Comparison of ENCODE assay signal across 1 cellular context in the genomic region with DNA sequence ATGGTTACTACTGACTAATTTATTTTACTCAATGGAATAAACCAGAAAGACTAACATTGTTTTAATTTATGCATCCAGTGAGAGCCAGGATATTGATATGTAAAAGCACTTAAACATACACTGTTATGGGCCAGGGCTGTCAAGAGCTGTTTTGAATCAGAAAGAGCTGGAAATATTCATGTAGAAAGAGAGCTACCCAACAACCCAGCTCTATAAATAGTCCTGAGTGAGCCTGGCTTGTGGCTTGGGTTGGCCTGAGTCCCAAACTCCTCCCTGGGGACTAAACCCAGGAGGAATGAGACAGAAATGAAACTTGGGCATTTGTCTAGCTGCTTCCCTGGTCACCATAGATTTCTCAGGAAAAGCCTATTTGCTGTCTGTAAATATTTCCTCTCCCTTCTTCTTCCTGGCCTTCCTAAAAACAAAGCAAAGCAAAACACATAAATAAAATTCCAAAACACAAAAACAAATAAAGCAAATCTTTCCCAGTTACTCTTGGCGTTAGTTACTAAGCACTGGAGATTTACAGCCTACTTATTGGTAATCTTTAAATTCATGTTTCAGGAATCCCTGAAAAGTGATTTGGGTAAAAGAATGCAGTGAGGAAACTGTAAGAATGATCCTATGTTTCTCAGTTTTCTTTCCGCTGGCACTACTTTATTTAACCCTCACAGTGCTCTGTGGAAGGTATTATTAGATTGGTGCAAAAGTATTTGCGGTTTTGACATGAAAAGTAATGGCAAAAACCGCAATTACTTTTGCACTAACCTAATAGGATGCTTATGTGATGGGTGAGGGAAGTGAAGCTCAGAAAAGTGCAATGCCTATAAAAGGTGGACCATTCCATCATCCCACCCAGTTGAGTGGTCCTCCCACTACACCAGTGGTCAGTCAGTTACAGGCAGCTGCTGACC.
TF ChIP-seq lines count a peak whose summit lies in the region.

No MANE protein-coding gene starts in this region.

TF ChIP-seq in K562, 482 proteins besides CTCF, POLR2A, EP300 and RAD21 (continued from another document):
- TF ChIP-seq, protein P1, sequence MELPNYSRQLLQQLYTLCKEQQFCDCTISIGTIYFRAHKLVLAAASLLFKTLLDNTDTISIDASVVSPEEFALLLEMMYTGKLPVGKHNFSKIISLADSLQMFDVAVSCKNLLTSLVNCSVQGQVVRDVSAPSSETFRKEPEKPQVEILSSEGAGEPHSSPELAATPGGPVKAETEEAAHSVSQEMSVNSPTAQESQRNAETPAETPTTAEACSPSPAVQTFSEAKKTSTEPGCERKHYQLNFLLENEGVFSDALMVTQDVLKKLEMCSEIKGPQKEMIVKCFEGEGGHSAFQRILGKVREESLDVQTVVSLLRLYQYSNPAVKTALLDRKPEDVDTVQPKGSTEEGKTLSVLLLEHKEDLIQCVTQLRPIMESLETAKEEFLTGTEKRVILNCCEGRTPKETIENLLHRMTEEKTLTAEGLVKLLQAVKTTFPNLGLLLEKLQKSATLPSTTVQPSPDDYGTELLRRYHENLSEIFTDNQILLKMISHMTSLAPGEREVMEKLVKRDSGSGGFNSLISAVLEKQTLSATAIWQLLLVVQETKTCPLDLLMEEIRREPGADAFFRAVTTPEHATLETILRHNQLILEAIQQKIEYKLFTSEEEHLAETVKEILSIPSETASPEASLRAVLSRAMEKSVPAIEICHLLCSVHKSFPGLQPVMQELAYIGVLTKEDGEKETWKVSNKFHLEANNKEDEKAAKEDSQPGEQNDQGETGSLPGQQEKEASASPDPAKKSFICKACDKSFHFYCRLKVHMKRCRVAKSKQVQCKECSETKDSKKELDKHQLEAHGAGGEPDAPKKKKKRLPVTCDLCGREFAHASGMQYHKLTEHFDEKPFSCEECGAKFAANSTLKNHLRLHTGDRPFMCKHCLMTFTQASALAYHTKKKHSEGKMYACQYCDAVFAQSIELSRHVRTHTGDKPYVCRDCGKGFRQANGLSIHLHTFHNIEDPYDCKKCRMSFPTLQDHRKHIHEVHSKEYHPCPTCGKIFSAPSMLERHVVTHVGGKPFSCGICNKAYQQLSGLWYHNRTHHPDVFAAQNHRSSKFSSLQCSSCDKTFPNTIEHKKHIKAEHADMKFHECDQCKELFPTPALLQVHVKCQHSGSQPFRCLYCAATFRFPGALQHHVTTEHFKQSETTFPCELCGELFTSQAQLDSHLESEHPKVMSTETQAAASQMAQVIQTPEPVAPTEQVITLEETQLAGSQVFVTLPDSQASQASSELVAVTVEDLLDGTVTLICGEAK (IDR thresholded peaks at IDR 0.05) = peak; percentile 54; the same call in 1 of the 2 replicates
- TF ChIP-seq, protein P1 (CRISPR knock-in tag; IDR thresholded peaks at IDR 0.05) = no peak
